In the genomic region with DNA sequence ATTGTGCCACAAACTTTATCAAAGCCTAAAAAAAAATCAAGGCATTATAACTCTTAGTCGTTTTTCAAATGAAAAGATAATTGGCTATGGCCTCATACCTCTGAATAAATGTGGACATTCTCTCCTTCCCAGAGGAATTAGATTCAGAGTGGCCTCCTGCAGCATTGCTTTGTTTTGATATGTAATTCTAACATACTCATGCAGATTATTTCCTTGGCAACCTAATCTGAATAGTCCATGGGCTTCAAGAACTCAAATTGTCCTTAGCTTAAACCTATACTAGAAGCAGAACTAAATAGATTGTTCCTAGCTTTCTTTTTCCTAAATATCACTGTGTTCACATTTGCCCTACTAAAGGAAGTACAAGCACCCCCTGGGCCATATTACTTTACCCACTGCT, we compare ENCODE assay signal across 1 cellular context.
TF ChIP-seq lines count a peak whose summit lies in the region.

No MANE protein-coding gene starts in this region.

TF ChIP-seq in H1, 55 proteins besides CTCF, POLR2A, EP300 and RAD21:
- TF ChIP-seq MAFK (IDR thresholded peaks at IDR 0.05; ENCODE audit: low read depth, low read length): no peak
- no peak for TF ChIP-seq SUZ12 (IDR thresholded peaks at IDR 0.05; ENCODE audit: low read length)
- no peak for TF ChIP-seq CTBP2 (IDR thresholded peaks at IDR 0.05; ENCODE audit: borderline replicate concordance, insufficient read depth, insufficient read length, low read length)
